Comparison of ENCODE assay signal across 16 cellular contexts in the genomic region with DNA sequence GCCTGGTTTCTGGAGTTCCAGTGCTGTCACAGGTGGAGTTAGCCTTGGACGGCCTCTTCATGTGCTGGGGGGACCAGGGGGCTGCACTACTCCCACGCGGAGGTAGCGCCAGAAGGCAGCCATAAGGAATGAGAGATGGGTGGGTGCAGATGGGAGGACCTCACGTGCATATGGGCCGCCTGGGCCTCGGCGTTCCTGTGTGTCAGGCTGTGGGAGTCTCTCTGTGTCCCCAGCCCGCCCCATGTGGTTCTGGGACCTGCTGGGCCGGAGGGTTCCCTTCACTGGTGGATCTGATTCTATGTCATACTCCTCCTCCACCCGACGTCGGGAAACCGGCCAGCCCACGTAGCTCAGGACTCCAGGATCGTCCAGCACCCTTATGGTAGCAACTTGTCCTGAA.
A peak's percentile ranks its signal among the peaks of the same experiment; 100 is the strongest.
DNase-seq lines count a peak whose midpoint lies in the region; TF ChIP-seq lines count a peak whose summit lies in the region.
"Had no signal": no experiment of that assay in that cellular context is flagged by ENCODE, and none has a peak within 500 bp of the region (broad histone marks: within the 10 kb centered on the region; RNA-seq: fewer than 3 reads in every experiment).

No MANE protein-coding gene starts in this region.

- DNase-seq in H9 (peak; percentile 18), endodermal cell (peak; percentile 25), mesenteric fat pad (ENCODE audit: low spot score) (peak; percentile 57), spleen (peak; percentile 64), hepatocyte (ENCODE audit: low spot score) (no peak), DMS 273 treated with DMSO at 0.1 percent for 48 hours (lab: John Stamatoyannopoulos, UW) (no peak), medulla oblongata (ENCODE audit: extremely low spot score) (no peak), UCSD-AML1 (lab: John Stamatoyannopoulos, UW; ENCODE audit: unreplicated experiment) (no peak)
- DNase-seq: 8988T; CD4-positive, alpha-beta memory T cell; DMS79 treated with DMSO at 0.1 percent for 48 hours; GF-D8; GOT3; H7 had no signal

- H3K27ac Mint-ChIP-seq in H9 (no peak overlapping the region), endodermal cell (no peak overlapping the region)
- H3K27ac Mint-ChIP-seq: CD4-positive, alpha-beta memory T cell had no signal

- no peak overlapping the region for H3K4ac ChIP-seq in H9 (ENCODE audit: low read depth, low read length)

- H3K18ac ChIP-seq in H9 (ENCODE audit: insufficient read length, low read depth, low read length) = no peak overlapping the region

- H3K4me2 ChIP-seq in H9 (ENCODE audit: insufficient read depth, insufficient read length, low read length) (no peak overlapping the region), hepatocyte (no peak overlapping the region)
- H3K4me2 ChIP-seq: BLaER1 had no signal

- no peak overlapping the region for H4K5ac ChIP-seq in H9 (ENCODE audit: insufficient read length, low read depth, low read length)

- H2AFZ ChIP-seq in H9 (ENCODE audit: low read length) (no peak overlapping the region), hepatocyte (no peak overlapping the region)

- H3K4me1 ChIP-seq in H9 (ENCODE audit: insufficient read depth, low read length) (no peaks in the 10 kb centered on the region), endodermal cell (ENCODE audit: control insufficient read depth, insufficient read depth, low read length) (no peaks in the 10 kb centered on the region), spleen (no peaks in the 10 kb centered on the region), hepatocyte (ENCODE audit: insufficient read depth) (no peaks in the 10 kb centered on the region)
- H3K4me1 ChIP-seq: BLaER1 had no signal

- no peaks in the 10 kb centered on the region for H3K79me2 ChIP-seq in H9 (ENCODE audit: insufficient read depth, low read length)
- H3K79me2 ChIP-seq in hepatocyte = no peaks in the 10 kb centered on the region

- intact Hi-C loops in spleen (cut with DNase I; ENCODE audit: low total_unique reads) = no loop called here

- no peak overlapping the region for H3K23ac ChIP-seq in H9 (ENCODE audit: insufficient read length, low read depth, low read length)

- H3K27me3 Mint-ChIP-seq in H9 (ENCODE audit: low read depth) (peaks cover 33% of the 10 kb centered on the region), endodermal cell (ENCODE audit: insufficient read depth) (peaks cover 7% of the 10 kb centered on the region)

- H3K56ac ChIP-seq in H9 (ENCODE audit: insufficient read length, low read depth, low read length) = no peak overlapping the region

- H4K20me1 ChIP-seq in H9 (ENCODE audit: control insufficient read depth, insufficient read depth, insufficient read length) = no peaks in the 10 kb centered on the region
- no peaks in the 10 kb centered on the region for H4K20me1 ChIP-seq in hepatocyte (ENCODE audit: insufficient read depth, poor library complexity, severe bottlenecking)
- H4K20me1 ChIP-seq: BLaER1 had no signal

- no peaks in the 10 kb centered on the region for H3K79me1 ChIP-seq in H9 (ENCODE audit: insufficient read depth, low read depth, low read length, poor library complexity, severe bottlenecking)

- no peak for TF ChIP-seq CTCF in H9 (conservative IDR thresholded peaks at IDR 0.05)
- TF ChIP-seq CTCF in endodermal cell (conservative IDR thresholded peaks at IDR 0.05) = no peak
- no peak for TF ChIP-seq CTCF in spleen (IDR thresholded peaks at IDR 0.05 in 8 of 11, conservative IDR thresholded peaks at IDR 0.05 in 3 of 11)
- TF ChIP-seq CTCF in hepatocyte (IDR thresholded peaks at IDR 0.05; ENCODE audit: poor library complexity) = no peak

- H3T11ph ChIP-seq in H9 (ENCODE audit: low read length) = no peak overlapping the region

- H3K9me3 Mint-ChIP-seq in H9 (no peaks in the 10 kb centered on the region; a peak in 2 of 5 replicates), endodermal cell (no peaks in the 10 kb centered on the region)
- H3K9me3 Mint-ChIP-seq: CD4-positive, alpha-beta memory T cell had no signal

- H3K4me3 Mint-ChIP-seq in H9 = no peak overlapping the region
- no peak overlapping the region for H3K4me3 Mint-ChIP-seq in endodermal cell
- H3K4me3 Mint-ChIP-seq: CD14-positive monocyte; CD4-positive, alpha-beta memory T cell had no signal

- no peak overlapping the region for H2BK20ac ChIP-seq in H9 (ENCODE audit: low read depth, low read length, poor library complexity, severe bottlenecking)

- H3K36me3 Mint-ChIP-seq in H9 (ENCODE audit: insufficient read depth in 1 of 3, low read depth in 3 of 3) (no peaks in the 10 kb centered on the region; a peak in 1 of 7 replicates), endodermal cell (ENCODE audit: low read depth) (no peaks in the 10 kb centered on the region)
- H3K36me3 Mint-ChIP-seq: CD14-positive monocyte; CD4-positive, alpha-beta memory T cell had no signal

- no peak overlapping the region for H3K4me3 ChIP-seq in endodermal cell (ENCODE audit: low read length)
- no peak overlapping the region for H3K4me3 ChIP-seq in spleen
- no peak overlapping the region for H3K4me3 ChIP-seq in hepatocyte
- H3K4me3 ChIP-seq: BLaER1 had no signal

- no CpG with 5 or more reads among the region's 16 CpGs for WGBS in H9 (ENCODE audit: extremely low coverage, insufficient read length, low lambda C conversion rate)
- WGBS in endodermal cell (ENCODE audit: insufficient coverage in 1 of 2, insufficient read length in 1 of 2), 2 experiments = 77 to 86% methylated on average over 7 to 16 of the region's 16 CpGs
- WGBS in spleen, 5 donors = 83 to 88% (median 84%) methylated on average over 13 to 16 of the region's 16 CpGs
- 86% methylated on average over 16 of the region's 16 CpGs for whole genome bisulfite sequencing in hepatocyte (ENCODE audit: low lambda C conversion rate, missing lambda C conversion rate)

- no peak overlapping the region for H2BK120ac ChIP-seq in H9 (ENCODE audit: low read depth, low read length, poor library complexity, severe bottlenecking)

- H3K36me3 ChIP-seq in endodermal cell (ENCODE audit: control insufficient read depth, insufficient read depth, low read length) (no peaks in the 10 kb centered on the region), spleen (no peaks in the 10 kb centered on the region), hepatocyte (replicated peaks; ENCODE audit: insufficient read depth, low read depth) (no peaks in the 10 kb centered on the region)
- H3K36me3 ChIP-seq: BLaER1 had no signal

- no peaks in the 10 kb centered on the region for H3K9me2 ChIP-seq in hepatocyte (replicated peaks; ENCODE audit: insufficient read depth)

- H3K27me3 ChIP-seq in H9 (ENCODE audit: insufficient read depth, low read length) = no peaks in the 10 kb centered on the region
- no peaks in the 10 kb centered on the region for H3K27me3 ChIP-seq in endodermal cell (ENCODE audit: control insufficient read depth, insufficient read depth, low read length, poor library complexity, severe bottlenecking)
- H3K27me3 ChIP-seq in spleen (replicated peaks in 1 of 7) = peaks cover 0 to 31% (median 0%) of the 10 kb centered on the region in 7 donors
- H3K27me3 ChIP-seq in hepatocyte = peaks cover 7% of the 10 kb centered on the region
- H3K27me3 ChIP-seq: BLaER1 had no signal

- H3K23me2 ChIP-seq in H9 (ENCODE audit: insufficient read length, low read depth, low read length, poor library complexity, severe bottlenecking) = no peaks in the 10 kb centered on the region

- H4K91ac ChIP-seq in H9 (ENCODE audit: insufficient read length, low read depth, low read length) = no peak overlapping the region

- H3K9me3 ChIP-seq in H9 (ENCODE audit: control insufficient read depth, low read depth, low read length) (no peaks in the 10 kb centered on the region), endodermal cell (ENCODE audit: control insufficient read depth, low read length) (no peaks in the 10 kb centered on the region), spleen (no peaks in the 10 kb centered on the region), hepatocyte (ENCODE audit: low read depth) (no peaks in the 10 kb centered on the region)
- H3K9me3 ChIP-seq: BLaER1 had no signal

- H2BK15ac ChIP-seq in H9 (ENCODE audit: low read depth, low read length) = no peak overlapping the region

- H3K9ac ChIP-seq in H9 (ENCODE audit: extremely low read depth, insufficient read length, low read length) = no peak overlapping the region
- no peak overlapping the region for H3K9ac ChIP-seq in endodermal cell (ENCODE audit: extremely low read depth, low read length, poor library complexity, severe bottlenecking)
- H3K9ac ChIP-seq: BLaER1 had no signal

- H3K4me1 Mint-ChIP-seq in H9 (peaks cover 4 to 15% of the 10 kb centered on the region in 2 experiments; a peak in 3 of 4 replicates), endodermal cell (no peaks in the 10 kb centered on the region)
- H3K4me1 Mint-ChIP-seq: CD14-positive monocyte; CD4-positive, alpha-beta memory T cell had no signal

- no peak overlapping the region for H3K27ac ChIP-seq in H9 (ENCODE audit: insufficient read length, low read depth, low read length)
- H3K27ac ChIP-seq in endodermal cell (ENCODE audit: low read depth, low read length) = no peak overlapping the region
- H3K27ac ChIP-seq in spleen = no peak overlapping the region
- no peak overlapping the region for H3K27ac ChIP-seq in hepatocyte
- H3K27ac ChIP-seq: BLaER1 had no signal

- TF ChIP-seq POLR2A in spleen (IDR thresholded peaks at IDR 0.05) = no peak

- H3K14ac ChIP-seq in H9 (ENCODE audit: insufficient read depth, low read length) = no peak overlapping the region

- H4K8ac ChIP-seq in H9 (replicated peaks; ENCODE audit: insufficient read length, low read depth, low read length) = no peak overlapping the region

- no peak overlapping the region for H2BK5ac ChIP-seq in H9 (ENCODE audit: insufficient read length, low read length)

- H2BK12ac ChIP-seq in H9 (ENCODE audit: insufficient read length, low read depth, low read length) = no peak overlapping the region

- H2AK5ac ChIP-seq in H9 (ENCODE audit: insufficient read length, low read length) = no peak overlapping the region

Comparison
In these comparisons a context has a peak if more than half of its experiments do, and no peak if none do; other contexts are left out.
1. DNase-seq: peak in H9 (single experiment), endodermal cell (single experiment), mesenteric fat pad (single experiment) and spleen (single experiment); none in hepatocyte (single experiment), DMS 273 treated with DMSO at 0.1 percent for 48 hours (single experiment), medulla oblongata (single experiment) and UCSD-AML1 (single experiment).